ENCODE assay signal across 8 cellular contexts in genomic region chr6:32153835-32154513, GRCh38. TPM values are rescaled to one million over a fixed set of nuclear protein-coding genes. Genes with fewer than 3 reads are reported as not detected.
DNase-seq lines count a peak whose midpoint lies in the region; ATAC-seq and TF ChIP-seq lines count a peak whose summit lies in the region.

Gene PPT2 (plus strand): TSS chr6:32154141. CDS start chr6:32154595, 454 bp downstream.

- no peaks in the 10 kb centered on the region for H3K9me3 ChIP-seq in CD4-positive, alpha-beta memory T cell (ENCODE audit: control insufficient read depth in 1 of 2, low read length in 2 of 2)
- H3K9me3 ChIP-seq in spleen = no peaks in the 10 kb centered on the region

- intact Hi-C loops in CD4-positive, alpha-beta memory T cell (cut with micrococcal nuclease) = loop anchor here (1.0 to 10.0 kb wide), 5 partner anchors 22 to 109 kb away; partner anchors contain the start of genes AGPAT1 and PBX2
- intact Hi-C loops in spleen (cut with DNase I; ENCODE audit: low total_unique reads) = no loop called here

- peak within 1 kb of the TSS; percentile 42 for H3K27ac ChIP-seq in CD4-positive, alpha-beta memory T cell (ENCODE audit: low read depth, low read length)
- peak within 1 kb of the TSS; percentile 62 to 86 (median 82) for H3K27ac ChIP-seq in spleen

- H3K4me1 ChIP-seq in CD4-positive, alpha-beta memory T cell (ENCODE audit: insufficient read depth, low read length) = peaks cover 15% of the 10 kb centered on the region
- peaks cover 6 to 69% (median 38%) of the 10 kb centered on the region in 6 donors for H3K4me1 ChIP-seq in spleen

- no peaks in the 10 kb centered on the region for H3K36me3 ChIP-seq in CD4-positive, alpha-beta memory T cell (ENCODE audit: insufficient read depth, low read length)
- peaks cover 0 to 33% (median 16%) of the 10 kb centered on the region in 6 donors for H3K36me3 ChIP-seq in spleen

- peaks cover 14 to 23% of the 10 kb centered on the region in 2 donors for H3K27me3 Mint-ChIP-seq in CD4-positive, alpha-beta memory T cell
- peaks cover 26% of the 10 kb centered on the region for H3K27me3 Mint-ChIP-seq in central memory CD8-positive, alpha-beta T cell

- peak within 1 kb of the TSS; percentile 92 to 98 (median 94) for H3K27ac Mint-ChIP-seq in CD4-positive, alpha-beta memory T cell
- H3K27ac Mint-ChIP-seq in central memory CD8-positive, alpha-beta T cell (ENCODE audit: low read depth) = peak within 1 kb of the TSS; percentile 83

- no peaks in the 10 kb centered on the region for H3K27me3 ChIP-seq in CD4-positive, alpha-beta memory T cell (ENCODE audit: insufficient read depth, low read length)
- peaks cover 0 to 56% (median 26%) of the 10 kb centered on the region in 7 donors for H3K27me3 ChIP-seq in spleen (replicated peaks in 1 of 7)

- peaks cover 0 to 2% (median 0%) of the 10 kb centered on the region in 8 donors for H3K9me3 Mint-ChIP-seq in CD4-positive, alpha-beta memory T cell
- H3K9me3 Mint-ChIP-seq in central memory CD8-positive, alpha-beta T cell = no peaks in the 10 kb centered on the region

- WGBS in spleen, 5 donors = 0 to 1% (median 0%) methylated on average over 38 to 39 of the region's 39 CpGs

- TF ChIP-seq POLR2A in spleen (IDR thresholded peaks at IDR 0.05) = no peak

- peak; percentile 62 to 84 (median 70) for DNase-seq in CD4-positive, alpha-beta memory T cell
- DNase-seq in NCI-H345 treated with DMSO at 0.1 percent for 48 hours (lab: John Stamatoyannopoulos, UW; ENCODE audit: unreplicated experiment) = peak; percentile 63
- peak; percentile 55 for DNase-seq in activated CD4-positive, alpha-beta T cell treated with anti-CD3 and anti-CD28 coated beads for 1 hour
- peak; percentile 52 to 65 for DNase-seq in central memory CD8-positive, alpha-beta T cell (ENCODE audit: low spot score in 2 of 2)
- peak; percentile 94 for DNase-seq in islet precursor cell
- DNase-seq in spleen = peak; percentile 85

- H3K4me3 ChIP-seq in CD4-positive, alpha-beta memory T cell (ENCODE audit: low read length in 2 of 2) = peak within 1 kb of the TSS; percentile 78 to 98
- H3K4me3 ChIP-seq in spleen = peak within 1 kb of the TSS; percentile 49 to 80 (median 68)

- peak within 1 kb of the TSS; percentile 95 to 100 (median 98) for H3K4me3 Mint-ChIP-seq in CD4-positive, alpha-beta memory T cell
- H3K4me3 Mint-ChIP-seq in central memory CD8-positive, alpha-beta T cell = peak within 1 kb of the TSS; percentile 87

- peak; percentile 30 for ATAC-seq in HG02642 (IDR thresholded peaks at IDR 0.05; ENCODE audit: poor library complexity, unreplicated experiment)
- peak; percentile 79 for ATAC-seq in central memory CD8-positive, alpha-beta T cell (replicated peaks; ENCODE audit: extremely low read depth, poor library complexity, severe bottlenecking)
- ATAC-seq in GM21360 (IDR thresholded peaks at IDR 0.05; ENCODE audit: unreplicated experiment) = no peak

- peak in 2 of 11 experiments; percentile 3 for TF ChIP-seq CTCF in spleen (IDR thresholded peaks at IDR 0.05 in 8 of 11, conservative IDR thresholded peaks at IDR 0.05 in 3 of 11)

- peaks cover 12 to 15% of the 10 kb centered on the region in 2 donors for H3K36me3 Mint-ChIP-seq in CD4-positive, alpha-beta memory T cell
- peaks cover 12% of the 10 kb centered on the region for H3K36me3 Mint-ChIP-seq in central memory CD8-positive, alpha-beta T cell (ENCODE audit: insufficient read depth)

- CTCF ChIA-PET in CD4-positive, alpha-beta memory T cell (lab: Charles Lee; ENCODE audit: partially characterized antibody) = interaction anchor here (1.0 to 1.3 kb wide), 6 partner anchors 11 to 106 kb away, joined by 3 to 9 read pairs (median 6); partner anchors contain the start of genes EGFL8 and GPSM3

- H3K4me1 Mint-ChIP-seq in CD4-positive, alpha-beta memory T cell = peaks cover 29 to 56% (median 40%) of the 10 kb centered on the region in 4 donors
- H3K4me1 Mint-ChIP-seq in central memory CD8-positive, alpha-beta T cell = peaks cover 54% of the 10 kb centered on the region

- POLR2A ChIA-PET in CD4-positive, alpha-beta memory T cell (lab: Charles Lee; ENCODE audit: partially characterized antibody) = interaction anchor here (0.9 to 1.3 kb wide), 6 partner anchors 11 to 43 kb away, joined by 3 to 14 read pairs (median 4); partner anchors contain the start of genes ATF6B and EGFL8

RNA-seq across cellular contexts. Expression of gene PPT2, which starts in this region (rescaled TPM):
- 10 to 100 TPM; 12.7 to 15.4 TPM for total RNA-seq in CD4-positive, alpha-beta memory T cell
- polyA plus RNA-seq in CD4-positive, alpha-beta memory T cell = 1 to 10 TPM; 3.8 TPM
- 10 to 100 TPM; 12.7 to 26.7 (median 19.2) TPM for total RNA-seq in spleen
- 1 to 10 TPM; 2.3 to 7.6 (median 3.7) TPM for polyA plus RNA-seq in spleen
